ENCODE assay signal across 19 cellular contexts in genomic region chr2:181812106-181812745, GRCh38.
A peak's percentile ranks its signal among the peaks of the same experiment; 100 is the strongest.
DNase-seq lines count a peak whose midpoint lies in the region; FAIRE-seq and TF ChIP-seq lines count a peak whose summit lies in the region.
"Had no signal": no experiment of that assay in that cellular context is flagged by ENCODE, and none has a peak within 500 bp of the region (broad histone marks: within the 10 kb centered on the region; RNA-seq: fewer than 3 reads in every experiment).

No MANE protein-coding gene starts in this region.

- peak overlapping the region; percentile 73 for H2AFZ ChIP-seq in ACC112 (ENCODE audit: low read length, unreplicated experiment)
- no peak overlapping the region for H2AFZ ChIP-seq in mesenchymal stem cell (ENCODE audit: low read depth, low read length)

- peak overlapping the region in 1 of 2 experiments; percentile 72 for H3K18ac ChIP-seq in mesenchymal stem cell (ENCODE audit: low read depth in 1 of 2, low read length in 2 of 2)

- no peak overlapping the region for H4K91ac ChIP-seq in mesenchymal stem cell (ENCODE audit: low read length)

- no peak overlapping the region for H2BK15ac ChIP-seq in mesenchymal stem cell (ENCODE audit: low read depth, poor library complexity, severe bottlenecking)

- WGBS in mesenchymal stem cell, result no CpG with 5 or more reads among the region's 2 CpGs

- no peak for TF ChIP-seq EP300 in Ishikawa (IDR thresholded peaks at IDR 0.05; ENCODE audit: borderline replicate concordance)

- no peak overlapping the region for H2BK5ac ChIP-seq in mesenchymal stem cell (ENCODE audit: low read depth, low read length, poor library complexity, severe bottlenecking)

- no peak overlapping the region for H2AK5ac ChIP-seq in mesenchymal stem cell (ENCODE audit: low read length, severe bottlenecking)

- H2BK120ac ChIP-seq in mesenchymal stem cell (ENCODE audit: low read depth, low read length), result no peak overlapping the region

- no peak overlapping the region for H3K4me2 ChIP-seq in mesenchymal stem cell (ENCODE audit: low read length, poor library complexity, severe bottlenecking)

- H3K27ac ChIP-seq in ACC112 (ENCODE audit: low read depth, low read length), result peak overlapping the region; percentile 90
- peak overlapping the region; percentile 6 for H3K27ac ChIP-seq in mesenchymal stem cell (ENCODE audit: low read length, poor library complexity, severe bottlenecking)
- H3K27ac ChIP-seq: neutrophil, SJCRH30, thyroid gland had no signal

- TF ChIP-seq CTCF in bronchial epithelial cell (IDR thresholded peaks at IDR 0.05; ENCODE audit: insufficient read depth, low read length, severe bottlenecking), result no peak

- no peak for TF ChIP-seq RAD21 in Ishikawa (IDR thresholded peaks at IDR 0.05; ENCODE audit: low read depth)

- peak; percentile 80 for DNase-seq in bronchial epithelial cell (ENCODE audit: low read depth)
- no peak for DNase-seq in mesenchymal stem cell
- DNase-seq in iPS-NIHi11 (ENCODE audit: low spot score), result no peak
- no peak for DNase-seq in T-helper 1 cell
- DNase-seq in H7, result no peak
- DNase-seq in amygdala (lab: John Stamatoyannopoulos, UW), result no peak
- DNase-seq: activated CD4-positive, alpha-beta T cell treated with anti-CD3 and anti-CD28 coated beads, Interleukin-2, amount 50 U/mL, for 1 hour; activated T-cell treated with anti-CD3 and anti-CD28 coated beads, Interleukin-2, amount 50 U/mL, for 4 hours; Caco-2; esophagus squamous epithelium; hypothalamus; MV-4-11; SJCRH30; stimulated activated CD4-positive, alpha-beta T cell treated with anti-CD3 and anti-CD28 coated beads, Interleukin-2, amount 100 ng/mL, for 48 hours; thyroid gland had no signal

- H3K36me3 ChIP-seq in ACC112 (ENCODE audit: insufficient read depth, low read length) (no peaks in the 10 kb centered on the region), bronchial epithelial cell (ENCODE audit: control insufficient read depth, insufficient read depth, low read length) (no peaks in the 10 kb centered on the region), mesenchymal stem cell (ENCODE audit: control insufficient read depth in 1 of 2, insufficient read depth in 2 of 2, low read depth in 1 of 2, low read length in 2 of 2) (no peaks in the 10 kb centered on the region), H7 (replicated peaks; ENCODE audit: control insufficient read depth, insufficient read depth, low read length) (no peaks in the 10 kb centered on the region)
- H3K36me3 ChIP-seq: esophagus squamous epithelium, neutrophil, right atrium auricular region, SJCRH30, thyroid gland had no signal

- no peak overlapping the region for H3K4me3 ChIP-seq in ACC112 (ENCODE audit: low read depth, low read length)
- no peak overlapping the region for H3K4me3 ChIP-seq in bronchial epithelial cell (ENCODE audit: low read depth, low read length)
- H3K4me3 ChIP-seq in mesenchymal stem cell (ENCODE audit: insufficient read depth in 1 of 2, low read depth in 1 of 2, low read length in 2 of 2), result no peak overlapping the region
- H3K4me3 ChIP-seq in H7 (ENCODE audit: insufficient read depth, low read depth, low read length), result no peak overlapping the region
- H3K4me3 ChIP-seq: esophagus squamous epithelium, right atrium auricular region, SJCRH30, thyroid gland had no signal

- no peak overlapping the region for H3K9ac ChIP-seq in mesenchymal stem cell (ENCODE audit: low read length)

- no peak for FAIRE-seq in bronchial epithelial cell (lab: Jason Lieb, UNC)

- H2BK12ac ChIP-seq in mesenchymal stem cell (ENCODE audit: low read length in 2 of 2), result no peak overlapping the region

- H3K4me1 ChIP-seq in ACC112 (ENCODE audit: control insufficient read depth, insufficient read depth, low read length, unreplicated experiment) (peaks cover 39% of the 10 kb centered on the region), mesenchymal stem cell (ENCODE audit: control insufficient read depth, insufficient read depth, low read depth, low read length) (peaks cover 4% of the 10 kb centered on the region)
- H3K4me1 ChIP-seq: right atrium auricular region had no signal

- no peak overlapping the region for H3K23ac ChIP-seq in mesenchymal stem cell (ENCODE audit: low read length in 2 of 2)

- H3K79me1 ChIP-seq in mesenchymal stem cell (replicated peaks; ENCODE audit: low read length, poor library complexity, severe bottlenecking), result no peaks in the 10 kb centered on the region

- H3K14ac ChIP-seq in mesenchymal stem cell (ENCODE audit: low read length in 2 of 2), result no peak overlapping the region

- no peak overlapping the region for H3K4ac ChIP-seq in mesenchymal stem cell (ENCODE audit: low read depth in 1 of 2, low read length in 2 of 2)

- H3K27me3 ChIP-seq in ACC112 (ENCODE audit: insufficient read depth, low read length) (no peaks in the 10 kb centered on the region), bronchial epithelial cell (ENCODE audit: control insufficient read depth, insufficient read depth, low read length) (no peaks in the 10 kb centered on the region), mesenchymal stem cell (ENCODE audit: control insufficient read depth in 1 of 2, insufficient read depth in 1 of 2, low read length in 2 of 2) (no peaks in the 10 kb centered on the region), H7 (ENCODE audit: control insufficient read depth, insufficient read depth, low read length) (no peaks in the 10 kb centered on the region)
- H3K27me3 ChIP-seq: esophagus squamous epithelium, neutrophil, right atrium auricular region, SJCRH30, thyroid gland had no signal

- no peak overlapping the region for H4K8ac ChIP-seq in mesenchymal stem cell (ENCODE audit: low read length)

- H3K9me3 ChIP-seq in mesenchymal stem cell (ENCODE audit: control insufficient read depth, low read length), result no peaks in the 10 kb centered on the region
- H3K9me3 ChIP-seq: Caco-2, esophagus squamous epithelium, neutrophil, right atrium auricular region, SJCRH30, thyroid gland had no signal

- no peaks in the 10 kb centered on the region for H3K79me2 ChIP-seq in ACC112 (ENCODE audit: control insufficient read depth, insufficient read depth, low read length, unreplicated experiment)

TF ChIP-seq in Ishikawa, 13 proteins besides CTCF, POLR2A, EP300 and RAD21:
- TF ChIP-seq CEBPB (IDR thresholded peaks at IDR 0.05) (peak; percentile 40; the same call in 1 of the 2 replicates), REST (IDR thresholded peaks at IDR 0.05; ENCODE audit: low read depth) (no peak)
TF ChIP-seq in Ishikawa: peak in this region for 1.
